ENCODE assay signal across 8 cellular contexts in genomic region chr11:31106963-31107576, GRCh38.
A peak's percentile ranks its signal among the peaks of the same experiment; 100 is the strongest.
DNase-seq lines count a peak whose midpoint lies in the region; ATAC-seq and TF ChIP-seq lines count a peak whose summit lies in the region.

No MANE protein-coding gene starts in this region.

- peak; percentile 65 for TF ChIP-seq CTCF in VCaP (conservative IDR thresholded peaks at IDR 0.05)

- H3K27ac ChIP-seq in VCaP (no peak overlapping the region), mesendoderm (ENCODE audit: low read depth, low read length) (no peak overlapping the region), substantia nigra (ENCODE audit: low read depth, low read length, poor library complexity, severe bottlenecking) (no peak overlapping the region)

- no peak overlapping the region for H3K9ac ChIP-seq in mesendoderm (ENCODE audit: low read length)

- H2BK5ac ChIP-seq in mesendoderm (ENCODE audit: low read length): no peak overlapping the region

- H3K56ac ChIP-seq in mesendoderm (ENCODE audit: low read length): no peak overlapping the region

- no peaks in the 10 kb centered on the region for H3K27me3 ChIP-seq in mesendoderm (ENCODE audit: insufficient read depth, low read length, poor library complexity)

- no peak overlapping the region for H3K4me3 ChIP-seq in mesendoderm (ENCODE audit: low read length)

- no peaks in the 10 kb centered on the region for H3K36me3 ChIP-seq in mesendoderm (ENCODE audit: control insufficient read depth, insufficient read depth, low read length)

- H3K23ac ChIP-seq in mesendoderm (ENCODE audit: low read length): no peak overlapping the region

- H3K18ac ChIP-seq in mesendoderm (ENCODE audit: low read length): no peak overlapping the region

- peak; percentile 38 for DNase-seq in AG08395 (ENCODE audit: low spot score)
- DNase-seq in NCI-H2107 (lab: John Stamatoyannopoulos, UW): peak; percentile 36
- DNase-seq in effector CD8-positive, alpha-beta T cell (lab: John Stamatoyannopoulos, UW): peak; percentile 4
- DNase-seq in mesendoderm: peak; percentile 76
- peak in 41 of 49 donors; percentile 0 to 74 (median 31) for DNase-seq in substantia nigra (lab: John Stamatoyannopoulos, UW)

- no peaks in the 10 kb centered on the region for H3K4me1 ChIP-seq in mesendoderm (ENCODE audit: control insufficient read depth, low read depth, low read length)

- H3K4ac ChIP-seq in mesendoderm (ENCODE audit: low read depth, low read length): no peak overlapping the region

- ATAC-seq in GM18505 (IDR thresholded peaks at IDR 0.05; ENCODE audit: unreplicated experiment): peak; percentile 81
- peak; percentile 84 for ATAC-seq in HG02981 (IDR thresholded peaks at IDR 0.05; ENCODE audit: unreplicated experiment)

- H3K79me2 ChIP-seq in mesendoderm (ENCODE audit: control insufficient read depth, insufficient read depth, low read length): no peaks in the 10 kb centered on the region

- no peaks in the 10 kb centered on the region for H3K79me1 ChIP-seq in mesendoderm (ENCODE audit: low read length)

- H4K8ac ChIP-seq in mesendoderm (ENCODE audit: low read depth, low read length): no peak overlapping the region

- no peak overlapping the region for H2BK120ac ChIP-seq in mesendoderm (ENCODE audit: low read depth, low read length)

- no peak overlapping the region for H3K4me2 ChIP-seq in mesendoderm (ENCODE audit: low read length)

- no peak overlapping the region for H2AK5ac ChIP-seq in mesendoderm (ENCODE audit: low read length)

- H4K5ac ChIP-seq in mesendoderm (ENCODE audit: low read length): no peak overlapping the region

- no peak for TF ChIP-seq POLR2A in GM18505 (IDR thresholded peaks at IDR 0.05; ENCODE audit: borderline replicate concordance, extremely low read depth, insufficient read depth, insufficient read length)

- no peak overlapping the region for H2BK15ac ChIP-seq in mesendoderm (replicated peaks; ENCODE audit: low read depth)

- no CpG with 5 or more reads among the region's 5 CpGs for whole genome bisulfite sequencing in mesendoderm (ENCODE audit: extremely low coverage, insufficient coverage, low lambda C conversion rate)

Comparison
In these comparisons a context has a peak if more than half of its experiments do, and no peak if none do; other contexts are left out.
1. DNase-seq: peak in every context shown above with its lines; median percentile 76 in mesendoderm; 38 in AG08395; 36 in NCI-H2107; 31 in substantia nigra; 4 in effector CD8-positive, alpha-beta T cell.